In genomic region chr14:99233222-99234035, GRCh38 we compare ENCODE assay signal across 15 cellular contexts. TPM values are rescaled to one million over a fixed set of nuclear protein-coding genes. Genes with fewer than 3 reads are reported as not detected.
A peak's percentile ranks its signal among the peaks of the same experiment; 100 is the strongest.
DNase-seq lines count a peak whose midpoint lies in the region; ATAC-seq, FAIRE-seq and TF ChIP-seq lines count a peak whose summit lies in the region.
"Had no signal": no experiment of that assay in that cellular context is flagged by ENCODE, and none has a peak within 500 bp of the region (broad histone marks: within the 10 kb centered on the region; RNA-seq: fewer than 3 reads in every experiment).

No MANE protein-coding gene starts in this region.

- H3F3A ChIP-seq in GM23248 (ENCODE audit: insufficient read depth): no peaks in the 10 kb centered on the region

- FAIRE-seq in H1 (lab: Jason Lieb, UNC): no peak
- FAIRE-seq: D721Med had no signal

- peaks cover 0 to 36% of the 10 kb centered on the region in 2 experiments; a peak in 1 of 4 replicates for H3K79me2 ChIP-seq in H1 (ENCODE audit: control insufficient read depth in 1 of 2, insufficient read depth in 2 of 2, low read length in 2 of 2)
- no peaks in the 10 kb centered on the region for H3K79me2 ChIP-seq in GM23248 (ENCODE audit: insufficient read depth)

- H3K4me3 ChIP-seq in H1 (ENCODE audit: extremely low read depth in 1 of 4, insufficient read depth in 2 of 4, low read depth in 3 of 4, low read length in 4 of 4): no peak overlapping the region
- H3K4me3 ChIP-seq in thymus (ENCODE audit: low read length): no peak overlapping the region
- H3K4me3 ChIP-seq in GM23248: no peak overlapping the region
- H3K4me3 ChIP-seq: cardiac muscle cell had no signal

- H3K9me2 ChIP-seq in GM23248 (ENCODE audit: insufficient read depth): no peaks in the 10 kb centered on the region

- peak overlapping the region; percentile 93 for H3K27ac Mint-ChIP-seq in activated naive CD4-positive, alpha-beta T cell treated with anti-CD3 and anti-CD28 coated beads for 36 hours
- H3K27ac Mint-ChIP-seq in activated CD4-positive, alpha-beta memory T cell treated with anti-CD3 and anti-CD28 coated beads for 36 hours: peak overlapping the region; percentile 96

- no peak overlapping the region for H3K4ac ChIP-seq in H1 (replicated peaks; ENCODE audit: insufficient read length, low read depth, low read length)

- H3K23me2 ChIP-seq in H1 (ENCODE audit: low read depth, low read length): peaks cover 9% of the 10 kb centered on the region; the same call in 1 of the 2 replicates

- in situ Hi-C loops in GM23248 (cut with MboI): no loop called here

- H3K27me3 ChIP-seq in H1 (replicated peaks in 1 of 4; ENCODE audit: control insufficient read depth in 3 of 4, extremely low read depth in 1 of 4, insufficient read depth in 3 of 4, low read length in 3 of 4): no peaks in the 10 kb centered on the region
- H3K27me3 ChIP-seq in thymus (ENCODE audit: control insufficient read depth, insufficient read depth): no peaks in the 10 kb centered on the region
- H3K27me3 ChIP-seq in GM23248 (replicated peaks; ENCODE audit: insufficient read depth): no peaks in the 10 kb centered on the region
- H3K27me3 ChIP-seq: cardiac muscle cell had no signal

- peak overlapping the region; percentile 48; the same call in 1 of the 2 replicates for H3K18ac ChIP-seq in H1 (ENCODE audit: extremely low read depth, low read length)

- H3K27ac ChIP-seq in H1 (ENCODE audit: low read depth, low read length): no peak overlapping the region
- H3K27ac ChIP-seq in thymus (ENCODE audit: low read depth): peak overlapping the region; percentile 48
- H3K27ac ChIP-seq in GM23248: no peak overlapping the region
- H3K27ac ChIP-seq: cardiac muscle cell had no signal

- H3K4me3 Mint-ChIP-seq in activated naive CD4-positive, alpha-beta T cell treated with anti-CD3 and anti-CD28 coated beads for 36 hours: peak overlapping the region; percentile 65
- peak overlapping the region; percentile 76 for H3K4me3 Mint-ChIP-seq in activated CD4-positive, alpha-beta memory T cell treated with anti-CD3 and anti-CD28 coated beads for 36 hours

- POLR2A ChIA-PET in activated CD4-positive, alpha-beta memory T cell treated with anti-CD3 and anti-CD28 coated beads for 36 hours (lab: Charles Lee): interaction anchor here (0.7 to 23.9 kb wide), 11 partner anchors 9 to 1064 kb away, joined by 3 to 425 read pairs (median 3); partner anchors contain the start of gene BCL11B
- POLR2A ChIA-PET in H1 (lab: Charles Lee; ENCODE audit: partially characterized antibody): interaction anchor here (4.4 kb wide), 1 partner anchor 12 kb away, joined by 28 read pairs; no protein-coding TSS in a partner anchor

- H3K14ac ChIP-seq in H1 (ENCODE audit: insufficient read length): no peak overlapping the region

- H3K36me3 Mint-ChIP-seq in activated naive CD4-positive, alpha-beta T cell treated with anti-CD3 and anti-CD28 coated beads for 36 hours (ENCODE audit: low read depth): peaks cover 47% of the 10 kb centered on the region
- peaks cover 24% of the 10 kb centered on the region for H3K36me3 Mint-ChIP-seq in activated CD4-positive, alpha-beta memory T cell treated with anti-CD3 and anti-CD28 coated beads for 36 hours

- no peak for TF ChIP-seq CTCF in H1 (IDR thresholded peaks at IDR 0.05; ENCODE audit: control extremely low read depth in 1 of 3, insufficient read depth in 1 of 3, low read depth in 1 of 3, low read length in 3 of 3)

- H3K4me1 Mint-ChIP-seq in activated naive CD4-positive, alpha-beta T cell treated with anti-CD3 and anti-CD28 coated beads for 36 hours (ENCODE audit: low read depth): peaks cover 94% of the 10 kb centered on the region
- H3K4me1 Mint-ChIP-seq in activated CD4-positive, alpha-beta memory T cell treated with anti-CD3 and anti-CD28 coated beads for 36 hours (ENCODE audit: low read depth): peaks cover 94% of the 10 kb centered on the region

- H3K4me2 ChIP-seq in H1 (ENCODE audit: insufficient read depth in 1 of 2, low read depth in 2 of 2, low read length in 2 of 2) (no peak overlapping the region; a peak in 1 of 4 replicates), GM23248 (ENCODE audit: unreplicated experiment) (no peak overlapping the region)

- peak overlapping the region; percentile 63; the same call in 1 of the 2 replicates for H4K8ac ChIP-seq in H1 (ENCODE audit: extremely low read depth, insufficient read depth, low read length)

- H3K23ac ChIP-seq in H1 (ENCODE audit: insufficient read length): no peak overlapping the region

- no peak for TF ChIP-seq EP300 in H1 (IDR thresholded peaks at IDR 0.05; ENCODE audit: borderline replicate concordance in 1 of 2, low read depth in 2 of 2, low read length in 2 of 2)

- H2AFZ ChIP-seq in H1 (ENCODE audit: low read length) (no peak overlapping the region), GM23248 (no peak overlapping the region)

- H3K56ac ChIP-seq in H1 (replicated peaks; ENCODE audit: insufficient read length, low read depth, low read length): no peak overlapping the region

- no peak for DNase-seq in activated naive CD4-positive, alpha-beta T cell treated with anti-CD3 and anti-CD28 coated beads for 36 hours
- DNase-seq in activated naive CD4-positive, alpha-beta T cell (lab: John Stamatoyannopoulos, UW): no peak
- DNase-seq in activated CD4-positive, alpha-beta memory T cell treated with anti-CD3 and anti-CD28 coated beads for 36 hours: no peak
- DNase-seq in H1 (ENCODE audit: low read depth in 1 of 2, low spot score in 2 of 2) (no peak), GM23248 (no peak)
- DNase-seq: activated CD4-positive, alpha-beta T cell treated with anti-CD3 and anti-CD28 coated beads for 48 hours; effector CD8-positive, alpha-beta T cell; NCI-H1092; NK-92 treated with Interleukin-12 subunit alpha and Interleukin-12 subunit beta, amount 100 ng/mL, for 24 hours; stimulated activated naive CD4-positive, alpha-beta T cell treated with Interleukin-2 at 50 U/mL for 16 hours had no signal

- H2BK20ac ChIP-seq in H1 (ENCODE audit: low read length): 0 out of 2 replicates have a peak overlapping the region, but pooled peaks have one; percentile 61

- H2AK5ac ChIP-seq in H1 (ENCODE audit: low read depth, low read length): 0 out of 2 replicates have a peak overlapping the region, but pooled peaks have one; percentile 45

- H2BK12ac ChIP-seq in H1 (ENCODE audit: low read depth, low read length): peak overlapping the region; percentile 75; the same call in 1 of the 2 replicates

- peaks cover 4% of the 10 kb centered on the region; the same call in 1 of the 2 replicates for H3K79me1 ChIP-seq in H1 (ENCODE audit: low read depth, low read length)

- H3K9ac ChIP-seq in H1 (replicated peaks in 1 of 4; ENCODE audit: extremely low read depth in 1 of 4, low read depth in 3 of 4, low read length in 3 of 4): no peak overlapping the region
- H3K9ac ChIP-seq in GM23248: no peak overlapping the region

- 85% methylated on average over 16 of the region's 17 CpGs; no CpG with 5 or more reads in 1 of the 2 experiments for WGBS in H1 (ENCODE audit: extremely low coverage in 1 of 2, insufficient coverage in 1 of 2, insufficient read length in 1 of 2, insufficient replicate concordance in 2 of 2, low coverage in 1 of 2, low lambda C conversion rate in 2 of 2, missing lambda C conversion rate in 1 of 2), 2 experiments
- WGBS in thymus: 78% methylated on average over 17 of the region's 17 CpGs
- WGBS in GM23248 (ENCODE audit: low coverage in 1 of 2, low lambda C conversion rate in 2 of 2, missing lambda C conversion rate in 2 of 2), 2 experiments: 61 to 62% methylated on average over 17 of the region's 17 CpGs

- H3K36me3 ChIP-seq in H1 (ENCODE audit: control insufficient read depth in 2 of 4, insufficient read depth in 4 of 4, low read length in 3 of 4): no peaks in the 10 kb centered on the region
- peaks cover 79% of the 10 kb centered on the region for H3K36me3 ChIP-seq in thymus (ENCODE audit: control insufficient read depth, insufficient read depth)
- H3K36me3 ChIP-seq in GM23248 (ENCODE audit: low read depth): no peaks in the 10 kb centered on the region
- H3K36me3 ChIP-seq: cardiac muscle cell had no signal

- TF ChIP-seq RAD21 in H1 (IDR thresholded peaks at IDR 0.05 in 1 of 2, conservative IDR thresholded peaks at IDR 0.05 in 1 of 2; ENCODE audit: low read depth in 2 of 2, low read length in 2 of 2): peak; percentile 15 to 31; a peak in 1 of 4 replicates

- CTCF ChIA-PET in activated naive CD4-positive, alpha-beta T cell treated with anti-CD3 and anti-CD28 coated beads for 36 hours (lab: Charles Lee): interaction anchor here (0.8 to 2.4 kb wide), 5 partner anchors 9 to 427 kb away, joined by 3 to 9 read pairs (median 5); no protein-coding TSS in a partner anchor
- CTCF ChIA-PET in activated CD4-positive, alpha-beta memory T cell treated with anti-CD3 and anti-CD28 coated beads for 36 hours (lab: Charles Lee): interaction anchor here (0.5 to 10.7 kb wide), 8 partner anchors 8 to 44 kb away, joined by 3 to 110 read pairs (median 10); no protein-coding TSS in a partner anchor
- CTCF ChIA-PET in H1 (lab: Charles Lee; ENCODE audit: partially characterized antibody): interaction anchor here (0.6 to 7.5 kb wide), 9 partner anchors 8 to 525 kb away, joined by 3 to 45 read pairs (median 4); partner anchors contain the start of gene BCL11B

- H4K91ac ChIP-seq in H1 (replicated peaks; ENCODE audit: insufficient read length, low read length): no peak overlapping the region

- intact Hi-C loops in activated naive CD4-positive, alpha-beta T cell treated with anti-CD3 and anti-CD28 coated beads for 36 hours (cut with micrococcal nuclease): no loop called here
- intact Hi-C loops in activated CD4-positive, alpha-beta memory T cell treated with anti-CD3 and anti-CD28 coated beads for 36 hours (cut with micrococcal nuclease): loop anchor here (2.0 to 5.0 kb wide), 2 partner anchors 13 to 1006 kb away; no protein-coding TSS in a partner anchor

- peaks cover 4% of the 10 kb centered on the region for H3K9me3 Mint-ChIP-seq in activated naive CD4-positive, alpha-beta T cell treated with anti-CD3 and anti-CD28 coated beads for 36 hours
- peaks cover 3% of the 10 kb centered on the region for H3K9me3 Mint-ChIP-seq in activated CD4-positive, alpha-beta memory T cell treated with anti-CD3 and anti-CD28 coated beads for 36 hours

- peak overlapping the region; percentile 60; the same call in 1 of the 2 replicates for H2BK5ac ChIP-seq in H1 (ENCODE audit: low read depth, low read length)

- H4K20me1 ChIP-seq in H1 (replicated peaks in 1 of 2; ENCODE audit: control insufficient read depth in 1 of 2, insufficient read depth in 2 of 2, low read length in 2 of 2): no peaks in the 10 kb centered on the region
- no peaks in the 10 kb centered on the region for H4K20me1 ChIP-seq in GM23248 (ENCODE audit: insufficient read depth)

- no peak for TF ChIP-seq POLR2A in H1 (IDR thresholded peaks at IDR 0.05; ENCODE audit: control extremely low read depth in 1 of 2, low read depth in 2 of 2, low read length in 2 of 2)

- no peaks in the 10 kb centered on the region for H3K27me3 Mint-ChIP-seq in activated naive CD4-positive, alpha-beta T cell treated with anti-CD3 and anti-CD28 coated beads for 36 hours (ENCODE audit: low read depth)
- H3K27me3 Mint-ChIP-seq in activated CD4-positive, alpha-beta memory T cell treated with anti-CD3 and anti-CD28 coated beads for 36 hours: no peaks in the 10 kb centered on the region

- H3K9me3 ChIP-seq in H1 (ENCODE audit: insufficient read depth in 2 of 2, low read depth in 1 of 2, low read length in 1 of 2) (no peaks in the 10 kb centered on the region), thymus (ENCODE audit: control insufficient read depth) (no peaks in the 10 kb centered on the region), GM23248 (ENCODE audit: low read depth) (no peaks in the 10 kb centered on the region)

- ATAC-seq in SK-N-SH treated with all-trans-retinoic acid at 6 μM for 48 hours (no peak), GM19324 (IDR thresholded peaks at IDR 0.05; ENCODE audit: low FRiP score, unreplicated experiment) (no peak)

- H3K4me1 ChIP-seq in H1 (replicated peaks in 1 of 4; ENCODE audit: control insufficient read depth in 3 of 4, insufficient read depth in 4 of 4, low read length in 3 of 4) (peaks cover 4 to 21% (median 15%) of the 10 kb centered on the region in 4 experiments), thymus (ENCODE audit: control insufficient read depth, insufficient read depth, low read length) (peaks cover 6% of the 10 kb centered on the region), GM23248 (ENCODE audit: insufficient read depth) (no peaks in the 10 kb centered on the region)

- no peak overlapping the region for H2BK120ac ChIP-seq in H1 (replicated peaks; ENCODE audit: low read depth, low read length)

- H4K5ac ChIP-seq in H1 (ENCODE audit: insufficient read length, low read depth, low read length): no peak overlapping the region

- 0 out of 2 replicates have a peak overlapping the region, but pooled peaks have one; percentile 29 for H2BK15ac ChIP-seq in H1 (ENCODE audit: low read length)

RNA-seq across cellular contexts. Expression of gene BCL11B, which starts 38.6 kb away (rescaled TPM):
- 10 to 100 TPM; 71.7 to 71.9 TPM for total RNA-seq in activated naive CD4-positive, alpha-beta T cell treated with anti-CD3 and anti-CD28 coated beads for 36 hours
- total RNA-seq in activated CD4-positive, alpha-beta memory T cell treated with anti-CD3 and anti-CD28 coated beads for 36 hours: 10 to 100 TPM; 48.9 to 49.1 TPM
- 5.9 TPM in 2 replicates for total RNA-seq in H1 (2021; fragmentation: NEBNext Ultra II Directional; extraction: Animal tissue kit (Norgen Biotek cat#: 25700))
- polyA plus RNA-seq in H1 (2011; rRNA removed) (0.63 and 0.80 TPM in 2 replicates), thymus (15.1 TPM), GM23248 (2016; fragmentation: Nextera tagmentation; extraction: Ambion mirVana) (not detected in 2 replicates)
- polyA plus RNA-seq in H1 (2011; cell fraction: cytosol; rRNA removed): 0.85 TPM
- polyA plus RNA-seq in H1 (2011; cell fraction: nucleus; rRNA removed): 1.5 TPM
- 1.1 to 2.2 TPM (median 1.2 TPM) in 4 replicates for polyA plus RNA-seq in H1 (2012, experiment 1 of 2)
- polyA plus RNA-seq in H1 (2012, experiment 2 of 2): 0.22 TPM
- 2.1 TPM for polyA plus RNA-seq in H1 (2013, experiment 1 of 2)
- 2.1 TPM for polyA plus RNA-seq in H1 (2013, experiment 2 of 2)
- polyA minus RNA-seq in H1 (2011; rRNA and poly(A)+ RNA removed): 1.7 and 1.9 TPM in 2 replicates
- polyA minus RNA-seq in H1 (2011; cell fraction: cytosol; rRNA and poly(A)+ RNA removed): 3.2 TPM
- polyA minus RNA-seq in H1 (2011; cell fraction: nucleus; rRNA and poly(A)+ RNA removed): 4.1 TPM
- not detected in 2 replicates for total RNA-seq in GM23248 (2014; rRNA removed; shearing (Covaris generic))
